1 cellular context compared by ENCODE assay signal in the genomic region with DNA sequence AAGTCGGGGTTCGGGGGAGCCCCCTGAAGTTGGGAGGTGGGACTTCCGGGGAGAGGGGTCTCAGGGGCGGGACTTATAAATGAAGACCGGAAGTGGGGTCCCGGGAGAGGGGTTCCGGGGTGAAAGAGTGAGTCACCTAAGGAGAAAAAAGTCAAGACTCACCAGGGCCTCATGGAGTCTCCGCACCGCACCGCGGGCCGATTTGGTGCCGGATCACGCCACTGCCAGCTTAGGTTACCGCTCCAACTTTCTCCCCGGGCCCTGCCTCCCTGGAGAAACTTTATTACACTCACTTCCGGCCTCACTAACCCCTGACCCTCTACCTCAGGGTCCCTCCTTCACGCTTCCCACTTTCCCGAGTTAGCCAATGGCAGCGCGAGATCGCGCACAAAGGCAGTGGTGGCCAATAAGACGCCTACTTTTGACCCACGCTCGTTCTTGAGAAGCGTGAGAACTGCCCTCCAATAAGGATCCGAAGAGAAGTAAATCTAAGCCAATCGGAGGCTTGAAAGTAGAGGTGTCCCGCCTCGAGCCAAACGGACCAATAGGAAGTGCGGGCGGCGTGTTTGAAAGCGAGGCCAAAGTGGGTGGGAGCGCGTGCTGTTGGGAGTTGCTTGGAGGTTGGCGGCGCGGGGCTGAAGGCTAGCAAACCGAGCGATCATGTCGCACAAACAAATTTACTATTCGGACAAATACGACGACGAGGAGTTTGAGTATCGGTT.
A peak's percentile ranks its signal among the peaks of the same experiment; 100 is the strongest.
TF ChIP-seq lines count a peak whose summit lies in the region.

CKS1B (plus strand) TSS at position 596 of the 722 bp plus-strand sequence; CDS start at position 661, 65 bp downstream.

TF ChIP-seq in HepG2, 621 proteins besides CTCF, POLR2A, EP300 and RAD21 (continued from another document and continues in another):
- no peak for TF ChIP-seq ATF6 (CRISPR knock-in tag; conservative IDR thresholded peaks at IDR 0.05)
- TF ChIP-seq PCBP2 (optimal IDR thresholded peaks at IDR 0.05; ENCODE audit: low read depth, low read length, poor library complexity, severe bottlenecking) = no peak
- TF ChIP-seq, protein P1, sequence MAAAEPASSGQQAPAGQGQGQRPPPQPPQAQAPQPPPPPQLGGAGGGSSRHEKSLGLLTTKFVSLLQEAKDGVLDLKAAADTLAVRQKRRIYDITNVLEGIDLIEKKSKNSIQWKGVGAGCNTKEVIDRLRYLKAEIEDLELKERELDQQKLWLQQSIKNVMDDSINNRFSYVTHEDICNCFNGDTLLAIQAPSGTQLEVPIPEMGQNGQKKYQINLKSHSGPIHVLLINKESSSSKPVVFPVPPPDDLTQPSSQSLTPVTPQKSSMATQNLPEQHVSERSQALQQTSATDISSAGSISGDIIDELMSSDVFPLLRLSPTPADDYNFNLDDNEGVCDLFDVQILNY (CRISPR knock-in tag; conservative IDR thresholded peaks at IDR 0.05) = peak; percentile 97
- TF ChIP-seq, protein P2, sequence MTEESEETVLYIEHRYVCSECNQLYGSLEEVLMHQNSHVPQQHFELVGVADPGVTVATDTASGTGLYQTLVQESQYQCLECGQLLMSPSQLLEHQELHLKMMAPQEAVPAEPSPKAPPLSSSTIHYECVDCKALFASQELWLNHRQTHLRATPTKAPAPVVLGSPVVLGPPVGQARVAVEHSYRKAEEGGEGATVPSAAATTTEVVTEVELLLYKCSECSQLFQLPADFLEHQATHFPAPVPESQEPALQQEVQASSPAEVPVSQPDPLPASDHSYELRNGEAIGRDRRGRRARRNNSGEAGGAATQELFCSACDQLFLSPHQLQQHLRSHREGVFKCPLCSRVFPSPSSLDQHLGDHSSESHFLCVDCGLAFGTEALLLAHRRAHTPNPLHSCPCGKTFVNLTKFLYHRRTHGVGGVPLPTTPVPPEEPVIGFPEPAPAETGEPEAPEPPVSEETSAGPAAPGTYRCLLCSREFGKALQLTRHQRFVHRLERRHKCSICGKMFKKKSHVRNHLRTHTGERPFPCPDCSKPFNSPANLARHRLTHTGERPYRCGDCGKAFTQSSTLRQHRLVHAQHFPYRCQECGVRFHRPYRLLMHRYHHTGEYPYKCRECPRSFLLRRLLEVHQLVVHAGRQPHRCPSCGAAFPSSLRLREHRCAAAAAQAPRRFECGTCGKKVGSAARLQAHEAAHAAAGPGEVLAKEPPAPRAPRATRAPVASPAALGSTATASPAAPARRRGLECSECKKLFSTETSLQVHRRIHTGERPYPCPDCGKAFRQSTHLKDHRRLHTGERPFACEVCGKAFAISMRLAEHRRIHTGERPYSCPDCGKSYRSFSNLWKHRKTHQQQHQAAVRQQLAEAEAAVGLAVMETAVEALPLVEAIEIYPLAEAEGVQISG (CRISPR knock-in tag; IDR thresholded peaks at IDR 0.05) = peak; percentile 54; the same call in 1 of the 2 replicates
- no peak for TF ChIP-seq ZNF572 (CRISPR knock-in tag; IDR thresholded peaks at IDR 0.05)
- TF ChIP-seq ZNF280D (CRISPR knock-in tag; IDR thresholded peaks at IDR 0.05) = 0 out of 2 replicates have a peak, but pooled peaks have one; percentile 62
- TF ChIP-seq EED (CRISPR knock-in tag; IDR thresholded peaks at IDR 0.05) = no peak
- no peak for TF ChIP-seq RAD51 (IDR thresholded peaks at IDR 0.05; ENCODE audit: borderline replicate concordance)
- peak; percentile 82; the same call in 1 of the 2 replicates for TF ChIP-seq CENPT (CRISPR knock-in tag; IDR thresholded peaks at IDR 0.05; ENCODE audit: low read depth)
- no peak for TF ChIP-seq ZNF879 (CRISPR knock-in tag; IDR thresholded peaks at IDR 0.05)
- TF ChIP-seq BORCS8-MEF2B (CRISPR knock-in tag; IDR thresholded peaks at IDR 0.05) = peak; percentile 91
- TF ChIP-seq ZNF33B (CRISPR knock-in tag; IDR thresholded peaks at IDR 0.05) = no peak
- TF ChIP-seq SMAD3 (CRISPR knock-in tag; IDR thresholded peaks at IDR 0.05) = peak; percentile 62; the same call in 1 of the 2 replicates
- TF ChIP-seq, protein P3, sequence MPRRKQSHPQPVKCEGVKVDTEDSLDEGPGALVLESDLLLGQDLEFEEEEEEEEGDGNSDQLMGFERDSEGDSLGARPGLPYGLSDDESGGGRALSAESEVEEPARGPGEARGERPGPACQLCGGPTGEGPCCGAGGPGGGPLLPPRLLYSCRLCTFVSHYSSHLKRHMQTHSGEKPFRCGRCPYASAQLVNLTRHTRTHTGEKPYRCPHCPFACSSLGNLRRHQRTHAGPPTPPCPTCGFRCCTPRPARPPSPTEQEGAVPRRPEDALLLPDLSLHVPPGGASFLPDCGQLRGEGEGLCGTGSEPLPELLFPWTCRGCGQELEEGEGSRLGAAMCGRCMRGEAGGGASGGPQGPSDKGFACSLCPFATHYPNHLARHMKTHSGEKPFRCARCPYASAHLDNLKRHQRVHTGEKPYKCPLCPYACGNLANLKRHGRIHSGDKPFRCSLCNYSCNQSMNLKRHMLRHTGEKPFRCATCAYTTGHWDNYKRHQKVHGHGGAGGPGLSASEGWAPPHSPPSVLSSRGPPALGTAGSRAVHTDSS (CRISPR knock-in tag; conservative IDR thresholded peaks at IDR 0.05) = no peak
- no peak for TF ChIP-seq SNRNP70 (IDR thresholded peaks at IDR 0.05; ENCODE audit: low read depth, low read length)
- TF ChIP-seq SNAI1 (CRISPR knock-in tag; IDR thresholded peaks at IDR 0.05; ENCODE audit: borderline replicate concordance) = 0 out of 2 replicates have a peak, but pooled peaks have one; percentile 14
- TF ChIP-seq, protein P4, sequence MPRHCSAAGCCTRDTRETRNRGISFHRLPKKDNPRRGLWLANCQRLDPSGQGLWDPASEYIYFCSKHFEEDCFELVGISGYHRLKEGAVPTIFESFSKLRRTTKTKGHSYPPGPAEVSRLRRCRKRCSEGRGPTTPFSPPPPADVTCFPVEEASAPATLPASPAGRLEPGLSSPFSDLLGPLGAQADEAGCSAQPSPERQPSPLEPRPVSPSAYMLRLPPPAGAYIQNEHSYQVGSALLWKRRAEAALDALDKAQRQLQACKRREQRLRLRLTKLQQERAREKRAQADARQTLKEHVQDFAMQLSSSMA (CRISPR knock-in tag; IDR thresholded peaks at IDR 0.05) = 0 out of 2 replicates have a peak, but pooled peaks have one; percentile 8
- TF ChIP-seq, protein P5, sequence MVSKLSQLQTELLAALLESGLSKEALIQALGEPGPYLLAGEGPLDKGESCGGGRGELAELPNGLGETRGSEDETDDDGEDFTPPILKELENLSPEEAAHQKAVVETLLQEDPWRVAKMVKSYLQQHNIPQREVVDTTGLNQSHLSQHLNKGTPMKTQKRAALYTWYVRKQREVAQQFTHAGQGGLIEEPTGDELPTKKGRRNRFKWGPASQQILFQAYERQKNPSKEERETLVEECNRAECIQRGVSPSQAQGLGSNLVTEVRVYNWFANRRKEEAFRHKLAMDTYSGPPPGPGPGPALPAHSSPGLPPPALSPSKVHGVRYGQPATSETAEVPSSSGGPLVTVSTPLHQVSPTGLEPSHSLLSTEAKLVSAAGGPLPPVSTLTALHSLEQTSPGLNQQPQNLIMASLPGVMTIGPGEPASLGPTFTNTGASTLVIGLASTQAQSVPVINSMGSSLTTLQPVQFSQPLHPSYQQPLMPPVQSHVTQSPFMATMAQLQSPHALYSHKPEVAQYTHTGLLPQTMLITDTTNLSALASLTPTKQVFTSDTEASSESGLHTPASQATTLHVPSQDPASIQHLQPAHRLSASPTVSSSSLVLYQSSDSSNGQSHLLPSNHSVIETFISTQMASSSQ (IDR thresholded peaks at IDR 0.05; ENCODE audit: low read depth) = no peak
- TF ChIP-seq, protein P5 (CRISPR knock-in tag; IDR thresholded peaks at IDR 0.05; ENCODE audit: borderline replicate concordance) = no peak; the same call in 1 of the 2 replicates
- 0 out of 2 replicates have a peak, but pooled peaks have one; percentile 4 for TF ChIP-seq MIER2 (CRISPR knock-in tag; IDR thresholded peaks at IDR 0.05)
- TF ChIP-seq MTA3 (CRISPR knock-in tag; IDR thresholded peaks at IDR 0.05) = no peak
- TF ChIP-seq SALL1 (CRISPR knock-in tag; IDR thresholded peaks at IDR 0.05) = no peak; the same call in 1 of the 2 replicates
- no peak for TF ChIP-seq SETDB1 (CRISPR knock-in tag; IDR thresholded peaks at IDR 0.05; ENCODE audit: borderline replicate concordance)
- TF ChIP-seq TARDBP (CRISPR knock-in tag; IDR thresholded peaks at IDR 0.05) = no peak
- TF ChIP-seq DMAP1 (CRISPR knock-in tag; IDR thresholded peaks at IDR 0.05) = peak; percentile 88; the same call in 1 of the 2 replicates
- no peak for TF ChIP-seq ZKSCAN8 (CRISPR knock-in tag; IDR thresholded peaks at IDR 0.05; ENCODE audit: borderline replicate concordance)
- TF ChIP-seq ZNF282 (IDR thresholded peaks at IDR 0.05; ENCODE audit: partially characterized antibody) = no peak
- TF ChIP-seq ZNF335 (CRISPR knock-in tag; IDR thresholded peaks at IDR 0.05) = no peak; the same call in 1 of the 2 replicates
- TF ChIP-seq CBX2 (IDR thresholded peaks at IDR 0.05; ENCODE audit: low read depth, low read length) = no peak
- TF ChIP-seq CBX2 (CRISPR knock-in tag; IDR thresholded peaks at IDR 0.05; ENCODE audit: low read depth) = 0 out of 2 replicates have a peak, but pooled peaks have one; percentile 84
- no peak for TF ChIP-seq TRIM22 (IDR thresholded peaks at IDR 0.05)
- no peak for TF ChIP-seq ZBTB42 (CRISPR knock-in tag; IDR thresholded peaks at IDR 0.05)
- TF ChIP-seq ZNF232 (CRISPR knock-in tag; IDR thresholded peaks at IDR 0.05; ENCODE audit: borderline replicate concordance) = no peak
- TF ChIP-seq IRF2 (CRISPR knock-in tag; IDR thresholded peaks at IDR 0.05) = 0 out of 2 replicates have a peak, but pooled peaks have one; percentile 40
- peak; percentile 99 for TF ChIP-seq HDAC1 (CRISPR knock-in tag; IDR thresholded peaks at IDR 0.05)
- no peak for TF ChIP-seq ZBTB7A (CRISPR knock-in tag; IDR thresholded peaks at IDR 0.05)
- TF ChIP-seq ZNF24 (IDR thresholded peaks at IDR 0.05) = no peak
- TF ChIP-seq, protein P6, sequence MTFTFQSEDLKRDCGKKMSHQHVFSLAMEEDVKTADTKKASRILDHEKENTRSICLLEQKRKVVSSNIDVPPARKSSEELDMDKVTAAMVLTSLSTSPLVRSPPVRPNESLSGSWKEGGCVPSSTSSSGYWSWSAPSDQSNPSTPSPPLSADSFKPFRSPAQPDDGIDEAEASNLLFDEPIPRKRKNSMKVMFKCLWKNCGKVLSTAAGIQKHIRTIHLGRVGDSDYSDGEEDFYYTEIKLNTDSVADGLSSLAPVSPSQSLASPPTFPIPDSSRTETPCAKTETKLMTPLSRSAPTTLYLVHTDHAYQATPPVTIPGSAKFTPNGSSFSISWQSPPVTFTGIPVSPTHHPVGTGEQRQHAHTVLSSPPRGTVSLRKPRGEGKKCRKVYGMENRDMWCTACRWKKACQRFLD (CRISPR knock-in tag; IDR thresholded peaks at IDR 0.05; ENCODE audit: borderline replicate concordance) = peak; percentile 52; the same call in 1 of the 2 replicates
- TF ChIP-seq CHCHD3 (CRISPR knock-in tag; IDR thresholded peaks at IDR 0.05) = peak; percentile 85; the same call in 1 of the 2 replicates
- no peak for TF ChIP-seq ZNF552 (CRISPR knock-in tag; IDR thresholded peaks at IDR 0.05; ENCODE audit: borderline replicate concordance)
